13 cellular contexts compared by ENCODE assay signal in genomic region chr7:136868496-136869005, GRCh38. TPM values are rescaled to one million over a fixed set of nuclear protein-coding genes. Genes with fewer than 3 reads are reported as not detected.
DNase-seq lines count a peak whose midpoint lies in the region; ATAC-seq, FAIRE-seq and TF ChIP-seq lines count a peak whose summit lies in the region.
"Had no signal": no experiment of that assay in that cellular context is flagged by ENCODE, and none has a peak within 500 bp of the region (broad histone marks: within the 10 kb centered on the region; RNA-seq: fewer than 3 reads in every experiment).

CHRM2 (plus strand) TSS chr7:136868652; CDS start chr7:137014866, 146,214 bp downstream.

- H3K4me1 ChIP-seq in esophagus muscularis mucosa (peaks cover 11 to 49% (median 39%) of the 10 kb centered on the region in 4 donors), muscle layer of colon (ENCODE audit: insufficient read depth, low read length) (peaks cover 30% of the 10 kb centered on the region)
- H3K4me1 ChIP-seq: HAP-1 had no signal

- FAIRE-seq in D721Med (lab: Jason Lieb, UNC) = no peak
- FAIRE-seq: K562 had no signal

- peak within 1 kb of the TSS; percentile 27 to 70 (median 48) for H3K27ac ChIP-seq in esophagus muscularis mucosa (replicated peaks in 1 of 4)
- H3K27ac ChIP-seq in muscle layer of colon (ENCODE audit: low read depth, low read length) = peak within 1 kb of the TSS; percentile 87

- H3K9me3 ChIP-seq in esophagus muscularis mucosa (no peaks in the 10 kb centered on the region), muscle layer of colon (ENCODE audit: low read length) (no peaks in the 10 kb centered on the region)
- H3K9me3 ChIP-seq: HAP-1 had no signal

- H3K27me3 ChIP-seq in esophagus muscularis mucosa (peaks cover 0 to 35% (median 13%) of the 10 kb centered on the region in 4 donors), muscle layer of colon (ENCODE audit: control insufficient read depth in 1 of 2, insufficient read depth in 2 of 2, low read length in 2 of 2) (no peaks in the 10 kb centered on the region)

- peak within 1 kb of the TSS; percentile 23 for H3K9ac ChIP-seq in muscle layer of colon (ENCODE audit: low read length)

- H3K36me3 ChIP-seq in esophagus muscularis mucosa (no peaks in the 10 kb centered on the region), muscle layer of colon (ENCODE audit: insufficient read depth, low read length) (no peaks in the 10 kb centered on the region)
- H3K36me3 ChIP-seq: HAP-1 had no signal

- H3K4me3 ChIP-seq in AG10803 (ENCODE audit: low read length) (peak within 1 kb of the TSS; percentile 54), esophagus muscularis mucosa (peak within 1 kb of the TSS; percentile 55 to 59 (median 58)), muscle layer of colon (ENCODE audit: low read depth in 1 of 2, low read length in 2 of 2) (peak within 1 kb of the TSS; percentile 75 to 83)
- H3K4me3 ChIP-seq: HAP-1, K562 had no signal

- no peak for TF ChIP-seq POLR2A in esophagus muscularis mucosa (IDR thresholded peaks at IDR 0.05; ENCODE audit: low read depth)

- 1% methylated on average over 19 of the region's 23 CpGs for WGBS in esophagus muscularis mucosa

- TF ChIP-seq CTCF in AG10803 (conservative IDR thresholded peaks at IDR 0.05; ENCODE audit: low read length) (no peak), esophagus muscularis mucosa (IDR thresholded peaks at IDR 0.05) (no peak), D721Med (IDR thresholded peaks at IDR 0.05; ENCODE audit: insufficient read depth, missing control alignments) (no peak)

- no peak for TF ChIP-seq EP300 in esophagus muscularis mucosa (IDR thresholded peaks at IDR 0.05)

- no peak for ATAC-seq in HG02610 (IDR thresholded peaks at IDR 0.05; ENCODE audit: unreplicated experiment)
- ATAC-seq in HG02840 (IDR thresholded peaks at IDR 0.05; ENCODE audit: low FRiP score, unreplicated experiment) = no peak
- ATAC-seq: K562 had no signal

- peak; percentile 19 for DNase-seq in AG10803 (ENCODE audit: low read depth)
- DNase-seq in NCI-H2081 (lab: John Stamatoyannopoulos, UW) = peak; percentile 51 to 79
- DNase-seq in esophagus muscularis mucosa (ENCODE audit: extremely low spot score) = no peak
- DNase-seq in D721Med (ENCODE audit: insufficient read length, low spot score) = no peak
- DNase-seq in stimulated activated CD4-positive, alpha-beta T cell treated with anti-CD3 and anti-CD28 coated beads, Interleukin-4, amount 100 ng/mL, for 1 hour = no peak
- DNase-seq: DND-41 had no signal

- intact Hi-C loops in esophagus muscularis mucosa (cut with DNase I) = no loop called here

RNA-seq across cellular contexts. Expression of gene CHRM2, which starts in this region (rescaled TPM):
- 10 to 100 TPM in 3 of 4 donors, 1 to 10 TPM in 1; 9.1 to 20.0 (median 16.3) TPM for total RNA-seq in esophagus muscularis mucosa
- total RNA-seq: aorta, K562, lung microvascular endothelial cell had no signal

Comparison
In these comparisons a context has a peak if more than half of its experiments do, and no peak if none do; other contexts are left out.
1. DNase-seq: peak in AG10803 (single experiment) and NCI-H2081 (2 of 2); none in esophagus muscularis mucosa (single experiment), D721Med (single experiment) and stimulated activated CD4-positive, alpha-beta T cell treated with anti-CD3 and anti-CD28 coated beads, Interleukin-4, amount 100 ng/mL, for 1 hour (single experiment).
2. Peak in every context shown above with its lines, with median percentiles within 50 percentile points of each other: H3K4me3 ChIP-seq.